Comparison of ENCODE assay signal across 22 cellular contexts in genomic region chr3:126126292-126126691, GRCh38. TPM values are rescaled to one million over a fixed set of nuclear protein-coding genes. Genes with fewer than 3 reads are reported as not detected.
DNase-seq lines count a peak whose midpoint lies in the region; FAIRE-seq and TF ChIP-seq lines count a peak whose summit lies in the region.
"Had no signal": no experiment of that assay in that cellular context is flagged by ENCODE, and none has a peak within 500 bp of the region (broad histone marks: within the 10 kb centered on the region; RNA-seq: fewer than 3 reads in every experiment).

No MANE protein-coding gene starts in this region.

- no peak overlapping the region for H4K5ac ChIP-seq in H1 (ENCODE audit: insufficient read length, low read depth, low read length)

- no peak for TF ChIP-seq EP300 in H1 (IDR thresholded peaks at IDR 0.05; ENCODE audit: borderline replicate concordance in 1 of 2, low read depth in 2 of 2, low read length in 2 of 2)

- FAIRE-seq in H1 (lab: Jason Lieb, UNC) (no peak), frontal cortex (lab: Jason Lieb, UNC) (no peak)
- FAIRE-seq: HTR-8/SVneo had no signal

- no peaks in the 10 kb centered on the region for H4K20me1 ChIP-seq in H1 (replicated peaks in 1 of 2; ENCODE audit: control insufficient read depth in 1 of 2, insufficient read depth in 2 of 2, low read length in 2 of 2)

- H3K27me3 ChIP-seq in left ventricle myocardium inferior (ENCODE audit: low read depth) (no peaks in the 10 kb centered on the region), H1 (replicated peaks in 1 of 4; ENCODE audit: control insufficient read depth in 3 of 4, extremely low read depth in 1 of 4, insufficient read depth in 3 of 4, low read length in 3 of 4) (no peaks in the 10 kb centered on the region; a peak in 1 of 7 replicates), neuronal stem cell (ENCODE audit: control insufficient read depth in 3 of 3, insufficient read depth in 3 of 3, low read depth in 1 of 3, low read length in 3 of 3) (peaks cover 0 to 54% (median 0%) of the 10 kb centered on the region in 3 experiments)
- no peaks in the 10 kb centered on the region for H3K27me3 ChIP-seq in effector memory CD4-positive, alpha-beta T cell (replicated peaks; ENCODE audit: control insufficient read depth, insufficient read depth, low read length, poor library complexity, severe bottlenecking)

- no peak overlapping the region for H2BK20ac ChIP-seq in H1 (ENCODE audit: low read length)

- intact Hi-C loops in cardiac septum (cut with DNase I), result no loop called here
- intact Hi-C loops in left ventricle myocardium inferior (cut with micrococcal nuclease), result no loop called here

- whole genome bisulfite sequencing in H1 (ENCODE audit: extremely low coverage in 1 of 2, insufficient coverage in 1 of 2, insufficient read length in 1 of 2, insufficient replicate concordance in 2 of 2, low coverage in 1 of 2, low lambda C conversion rate in 2 of 2, missing lambda C conversion rate in 1 of 2), 2 experiments, result 95% methylated on average over 11 of the region's 13 CpGs; no CpG with 5 or more reads in 1 of the 2 experiments
- no CpG with 5 or more reads among the region's 13 CpGs for WGBS in neuronal stem cell (ENCODE audit: extremely low coverage in 2 of 2, insufficient read length in 2 of 2, insufficient replicate concordance in 1 of 2), 2 donors

- no peak for TF ChIP-seq RAD21 in H1 (IDR thresholded peaks at IDR 0.05 in 1 of 2, conservative IDR thresholded peaks at IDR 0.05 in 1 of 2; ENCODE audit: low read depth in 2 of 2, low read length in 2 of 2)

- H3K9ac ChIP-seq in H1 (replicated peaks in 1 of 4; ENCODE audit: extremely low read depth in 1 of 4, low read depth in 3 of 4, low read length in 3 of 4) (no peak overlapping the region), neuronal stem cell (ENCODE audit: low read depth, low read length, poor library complexity) (no peak overlapping the region)

- H3K4me3 ChIP-seq in left ventricle myocardium inferior (no peak overlapping the region), H1 (ENCODE audit: extremely low read depth in 1 of 4, insufficient read depth in 2 of 4, low read depth in 3 of 4, low read length in 4 of 4) (no peak overlapping the region), neuronal stem cell (ENCODE audit: low read length in 2 of 2) (no peak overlapping the region)
- no peak overlapping the region for H3K4me3 ChIP-seq in effector memory CD4-positive, alpha-beta T cell (ENCODE audit: insufficient read depth, low read depth, low read length, poor library complexity, severe bottlenecking)
- H3K4me3 ChIP-seq: GM23338 had no signal

- H3K23ac ChIP-seq in H1 (ENCODE audit: insufficient read length), result no peak overlapping the region
- no peak overlapping the region for H3K23ac ChIP-seq in neuronal stem cell (ENCODE audit: low read depth, low read length, poor library complexity)

- POLR2A ChIA-PET in H1 (lab: Charles Lee; ENCODE audit: partially characterized antibody), result no interaction called here

- no peaks in the 10 kb centered on the region for H3K79me2 ChIP-seq in H1 (ENCODE audit: control insufficient read depth in 1 of 2, insufficient read depth in 2 of 2, low read length in 2 of 2)

- H4K8ac ChIP-seq in H1 (ENCODE audit: extremely low read depth, insufficient read depth, low read length), result no peak overlapping the region
- no peak overlapping the region for H4K8ac ChIP-seq in neuronal stem cell (ENCODE audit: low read depth, low read length)

- no peak overlapping the region for H2BK15ac ChIP-seq in H1 (ENCODE audit: low read length)
- H2BK15ac ChIP-seq in neuronal stem cell (ENCODE audit: low read length), result peak overlapping the region; percentile 0

- H3K9me3 ChIP-seq in left ventricle myocardium inferior (replicated peaks) (no peaks in the 10 kb centered on the region), H1 (ENCODE audit: insufficient read depth in 2 of 2, low read depth in 1 of 2, low read length in 1 of 2) (no peaks in the 10 kb centered on the region), neuronal stem cell (replicated peaks in 1 of 2; ENCODE audit: control insufficient read depth in 2 of 2, insufficient read depth in 1 of 2, low read depth in 1 of 2, low read length in 2 of 2) (no peaks in the 10 kb centered on the region)
- H3K9me3 ChIP-seq in effector memory CD4-positive, alpha-beta T cell (ENCODE audit: control insufficient read depth, low read length), result no peaks in the 10 kb centered on the region

- H3K79me1 ChIP-seq in H1 (ENCODE audit: low read depth, low read length), result no peaks in the 10 kb centered on the region
- no peaks in the 10 kb centered on the region for H3K79me1 ChIP-seq in neuronal stem cell (ENCODE audit: low read depth, low read length)

- H2BK120ac ChIP-seq in H1 (replicated peaks; ENCODE audit: low read depth, low read length), result no peak overlapping the region
- H2BK120ac ChIP-seq in neuronal stem cell (ENCODE audit: low read depth, low read length), result no peak overlapping the region

- DNase-seq in cardiac septum (ENCODE audit: low spot score), result peak; percentile 60
- no peak for DNase-seq in left ventricle myocardium inferior
- peak in 1 of 2 experiments; percentile 33 for DNase-seq in H1 (ENCODE audit: low read depth in 1 of 2, low spot score in 2 of 2)
- DNase-seq in neuronal stem cell (ENCODE audit: low spot score), result no peak
- DNase-seq in ureter (ENCODE audit: low spot score), result peak; percentile 27
- DNase-seq in frontal cortex (ENCODE audit: low spot score in 2 of 2), result no peak
- DNase-seq in effector memory CD4-positive, alpha-beta T cell, result no peak
- DNase-seq in activated gamma-delta T cell (lab: John Stamatoyannopoulos, UW), result no peak
- DNase-seq: activated naive CD8-positive, alpha-beta T cell treated with anti-CD3 and anti-CD28 coated beads, Interleukin-2, amount 50 U/mL, for 24 hours; effector CD4-positive, alpha-beta T cell; Kasumi-1; midbrain; NCI-H1092 treated with DMSO at 0.1 percent for 48 hours; NCI-H524; nucleus accumbens; SHP77 treated with DMSO at 0.1 percent for 48 hours; stimulated activated CD4-positive, alpha-beta T cell treated with anti-CD3 and anti-CD28 coated beads, Interleukin-2, amount 100 ng/mL, for 24 hours had no signal

- H3K4ac ChIP-seq in H1 (replicated peaks; ENCODE audit: insufficient read length, low read depth, low read length) (no peak overlapping the region), neuronal stem cell (ENCODE audit: low read length) (no peak overlapping the region)

- H2BK12ac ChIP-seq in H1 (ENCODE audit: low read depth, low read length) (no peak overlapping the region), neuronal stem cell (ENCODE audit: low read length) (no peak overlapping the region)

- TF ChIP-seq CTCF in left ventricle myocardium inferior (IDR thresholded peaks at IDR 0.05; ENCODE audit: borderline replicate concordance) (no peak), H1 (IDR thresholded peaks at IDR 0.05; ENCODE audit: control extremely low read depth in 1 of 3, insufficient read depth in 1 of 3, low read depth in 1 of 3, low read length in 3 of 3) (no peak)

- H2BK5ac ChIP-seq in H1 (ENCODE audit: low read depth, low read length) (peak overlapping the region; percentile 24; the same call in 1 of the 2 replicates), neuronal stem cell (ENCODE audit: low read length) (peak overlapping the region; percentile 42)

- H3K23me2 ChIP-seq in H1 (ENCODE audit: low read depth, low read length), result no peaks in the 10 kb centered on the region

- no peak for TF ChIP-seq POLR2A in H1 (IDR thresholded peaks at IDR 0.05; ENCODE audit: control extremely low read depth in 1 of 2, low read depth in 2 of 2, low read length in 2 of 2)

- H2AFZ ChIP-seq in H1 (ENCODE audit: low read length) (no peak overlapping the region), neuronal stem cell (ENCODE audit: low read length) (no peak overlapping the region)
- H2AFZ ChIP-seq: GM23338 had no signal

- H3K27ac ChIP-seq in left ventricle myocardium inferior (replicated peaks) (no peak overlapping the region), H1 (ENCODE audit: low read depth, low read length) (no peak overlapping the region), neuronal stem cell (replicated peaks; ENCODE audit: low read length) (peak overlapping the region; percentile 19)
- H3K27ac ChIP-seq in effector memory CD4-positive, alpha-beta T cell (ENCODE audit: insufficient read depth, low read length, poor library complexity, severe bottlenecking), result no peak overlapping the region

- H4K91ac ChIP-seq in H1 (replicated peaks; ENCODE audit: insufficient read length, low read length) (peak overlapping the region; percentile 73), neuronal stem cell (ENCODE audit: low read depth, low read length, poor library complexity) (no peak overlapping the region)

- no peak overlapping the region for H3K14ac ChIP-seq in H1 (ENCODE audit: insufficient read length)
- H3K14ac ChIP-seq in neuronal stem cell (ENCODE audit: low read length), result no peak overlapping the region

- no peak overlapping the region for H3K18ac ChIP-seq in H1 (ENCODE audit: extremely low read depth, low read length)
- H3K18ac ChIP-seq in neuronal stem cell (ENCODE audit: low read length), result peak overlapping the region; percentile 1

- H3K4me2 ChIP-seq in H1 (ENCODE audit: insufficient read depth in 1 of 2, low read depth in 2 of 2, low read length in 2 of 2), result no peak overlapping the region
- no peak overlapping the region for H3K4me2 ChIP-seq in neuronal stem cell (ENCODE audit: insufficient read depth, low read length, poor library complexity, severe bottlenecking)
- H3K4me2 ChIP-seq: GM23338 had no signal

- H3K4me1 ChIP-seq in left ventricle myocardium inferior, result no peaks in the 10 kb centered on the region
- H3K4me1 ChIP-seq in H1 (replicated peaks in 1 of 4; ENCODE audit: control insufficient read depth in 3 of 4, insufficient read depth in 4 of 4, low read length in 3 of 4), result peaks cover 0 to 11% (median 6%) of the 10 kb centered on the region in 4 experiments; a peak in 5 of 7 replicates
- peaks cover 0 to 21% of the 10 kb centered on the region in 2 donors for H3K4me1 ChIP-seq in neuronal stem cell (ENCODE audit: control insufficient read depth in 2 of 2, insufficient read depth in 1 of 2, low read depth in 1 of 2, low read length in 2 of 2)
- H3K4me1 ChIP-seq in effector memory CD4-positive, alpha-beta T cell (ENCODE audit: control insufficient read depth, insufficient read depth, low read length, poor library complexity, severe bottlenecking), result no peaks in the 10 kb centered on the region

- no peak overlapping the region for H3K56ac ChIP-seq in H1 (replicated peaks; ENCODE audit: insufficient read length, low read depth, low read length)

- CTCF ChIA-PET in H1 (lab: Charles Lee; ENCODE audit: partially characterized antibody), result interaction anchor here (0.6 to 4.5 kb wide), 5 partner anchors 7 to 87 kb away, joined by 3 to 30 read pairs (median 4); no protein-coding TSS in a partner anchor

- H3K36me3 ChIP-seq in left ventricle myocardium inferior (no peaks in the 10 kb centered on the region), H1 (ENCODE audit: control insufficient read depth in 2 of 4, insufficient read depth in 4 of 4, low read length in 3 of 4) (no peaks in the 10 kb centered on the region), neuronal stem cell (replicated peaks in 1 of 2; ENCODE audit: control insufficient read depth in 2 of 2, insufficient read depth in 2 of 2, low read length in 2 of 2) (no peaks in the 10 kb centered on the region)
- no peaks in the 10 kb centered on the region for H3K36me3 ChIP-seq in effector memory CD4-positive, alpha-beta T cell (ENCODE audit: control insufficient read depth, insufficient read depth, low read length)

- H2AK5ac ChIP-seq in H1 (ENCODE audit: low read depth, low read length) (no peak overlapping the region), neuronal stem cell (ENCODE audit: low read depth, low read length) (peak overlapping the region; percentile 7)

RNA-seq across cellular contexts. Expression of gene SLC41A3, which starts 42.4 kb away (rescaled TPM):
- 35.6 TPM for total RNA-seq in cardiac septum
- total RNA-seq in left ventricle myocardium inferior, result 30.2 TPM
- 22.7 and 30.2 TPM in 2 replicates for total RNA-seq in H1 (2021; fragmentation: NEBNext Ultra II Directional; extraction: Animal tissue kit (Norgen Biotek cat#: 25700))
- polyA plus RNA-seq in H1 (2011; rRNA removed), result 56.4 and 70.1 TPM in 2 replicates
- 57.6 TPM for polyA plus RNA-seq in H1 (2011; cell fraction: cytosol; rRNA removed)
- 94.1 TPM for polyA plus RNA-seq in H1 (2011; cell fraction: nucleus; rRNA removed)
- 22.8 to 34.2 TPM (median 32.2 TPM) in 4 replicates for polyA plus RNA-seq in H1 (2012, experiment 1 of 2)
- 36.8 TPM for polyA plus RNA-seq in H1 (2012, experiment 2 of 2)
- polyA plus RNA-seq in H1 (2013, experiment 1 of 2), result 38.6 TPM
- 42.0 TPM for polyA plus RNA-seq in H1 (2013, experiment 2 of 2)
- polyA minus RNA-seq in H1 (2011; rRNA and poly(A)+ RNA removed), result 48.7 and 58.0 TPM in 2 replicates
- 28.3 TPM for polyA minus RNA-seq in H1 (2011; cell fraction: cytosol; rRNA and poly(A)+ RNA removed)
- 44.6 TPM for polyA minus RNA-seq in H1 (2011; cell fraction: nucleus; rRNA and poly(A)+ RNA removed)
- 46.4 TPM for polyA plus RNA-seq in neuronal stem cell (2013, experiment 1 of 2)
- 47.5 TPM for polyA plus RNA-seq in neuronal stem cell (2013, experiment 2 of 2)
- 72.0 TPM for total RNA-seq in ureter
- 53.4 TPM for total RNA-seq in frontal cortex

RNA-seq across cellular contexts. Expression of gene ALDH1L1, which starts 54.1 kb away (rescaled TPM):
- total RNA-seq in cardiac septum (26.8 TPM), left ventricle myocardium inferior (24.3 TPM), ureter (129 TPM), frontal cortex (1.6 TPM)
- 1.6 TPM in 2 replicates for total RNA-seq in H1 (2021; fragmentation: NEBNext Ultra II Directional; extraction: Animal tissue kit (Norgen Biotek cat#: 25700))
- polyA plus RNA-seq in H1 (2011; rRNA removed), result 0.98 and 1.6 TPM in 2 replicates
- polyA plus RNA-seq in H1 (2011; cell fraction: cytosol; rRNA removed), result 1.5 TPM
- polyA plus RNA-seq in H1 (2011; cell fraction: nucleus; rRNA removed), result 3.1 TPM
- polyA plus RNA-seq in H1 (2012, experiment 1 of 2), result 1.1 to 1.9 TPM (median 1.5 TPM) in 4 replicates
- polyA plus RNA-seq in H1 (2012, experiment 2 of 2), result 0.80 TPM
- polyA plus RNA-seq in H1 (2013, experiment 1 of 2), result 0.49 TPM
- polyA plus RNA-seq in H1 (2013, experiment 2 of 2), result 0.83 TPM
- 1.7 and 2.2 TPM in 2 replicates for polyA minus RNA-seq in H1 (2011; rRNA and poly(A)+ RNA removed)
- polyA minus RNA-seq in H1 (2011; cell fraction: cytosol; rRNA and poly(A)+ RNA removed), result 0.81 TPM
- polyA minus RNA-seq in H1 (2011; cell fraction: nucleus; rRNA and poly(A)+ RNA removed), result 5.3 TPM
- polyA plus RNA-seq in neuronal stem cell (2013, experiment 1 of 2), result 0.57 TPM
- 0.60 TPM for polyA plus RNA-seq in neuronal stem cell (2013, experiment 2 of 2)
- total RNA-seq: CD8-positive, alpha-beta memory T cell; fibroblast of lung; T-helper 2 cell treated with Interferon-gamma antibody and Interleukin-4, amounts not matched to agents 100 ng/mL and 5 ng/mL, for 36 hours had no signal
- polyA plus RNA-seq: CD8-positive, alpha-beta memory T cell; fibroblast of lung had no signal

Comparison
In these comparisons a context has a peak if more than half of its experiments do, and no peak if none do; other contexts are left out.
1. DNase-seq: peak in cardiac septum (single experiment) and ureter (single experiment); none in left ventricle myocardium inferior (single experiment), neuronal stem cell (single experiment), frontal cortex (0 of 2), effector memory CD4-positive, alpha-beta T cell (0 of 3) and activated gamma-delta T cell (single experiment).